20 cellular contexts compared by ENCODE assay signal in genomic region chr22:45084400-45084920, GRCh38.
"Had no signal": no experiment of that assay in that cellular context is flagged by ENCODE, and none has a peak within 500 bp of the region (broad histone marks: within the 10 kb centered on the region; RNA-seq: fewer than 3 reads in every experiment).

No MANE protein-coding gene starts in this region.

- H3K4me3 Mint-ChIP-seq: activated naive CD8-positive, alpha-beta T cell; endodermal cell; neural crest cell; type B pancreatic cell had no signal

- H3K9me3 ChIP-seq: esophagus squamous epithelium, heart right ventricle, sigmoid colon, thoracic aorta, vagina had no signal

- H3K27me3 ChIP-seq: vagina had no signal

- H3K4me1 Mint-ChIP-seq: neural crest cell had no signal

- H3K27ac ChIP-seq: heart right ventricle, sigmoid colon, thoracic aorta, vagina had no signal

- ATAC-seq: heart right ventricle, left cardiac atrium had no signal

- H3K27ac Mint-ChIP-seq: activated naive CD8-positive, alpha-beta T cell; endodermal cell; type B pancreatic cell had no signal

- H3K36me3 Mint-ChIP-seq: activated naive CD8-positive, alpha-beta T cell had no signal

- H3K4me1 ChIP-seq: heart right ventricle, sigmoid colon had no signal

- H3K4me3 ChIP-seq: esophagus squamous epithelium, heart right ventricle, sigmoid colon, thoracic aorta, vagina had no signal

- H3K36me3 ChIP-seq: esophagus squamous epithelium, heart right ventricle, sigmoid colon, thoracic aorta, vagina had no signal

- DNase-seq: activated CD4-positive, alpha-beta T cell treated with anti-CD3 and anti-CD28 coated beads for 1 hour; activated CD4-positive, alpha-beta T cell treated with anti-CD3 and anti-CD28 coated beads, Interleukin-2, amount 50 U/mL, for 4 hours; activated gamma-delta T cell treated with Interleukin-2 at 50 U/mL for 16 hours; amniotic stem cell; cortex of kidney; endodermal cell; esophagus squamous epithelium; heart right ventricle; islet precursor cell; left cardiac atrium; naive B cell; occipital lobe; sigmoid colon; stimulated activated naive CD4-positive, alpha-beta T cell treated with Interleukin-2 at 50 U/mL for 16 hours; T-helper 9 cell had no signal
